8 cellular contexts compared by ENCODE assay signal in genomic region chr11:13277719-13278619, GRCh38. TPM values are rescaled to one million over a fixed set of nuclear protein-coding genes. Genes with fewer than 3 reads are reported as not detected.
DNase-seq lines count a peak whose midpoint lies in the region; ATAC-seq, FAIRE-seq and TF ChIP-seq lines count a peak whose summit lies in the region.

BMAL1 (plus strand) TSS chr11:13277790; CDS start chr11:13354309, 76,519 bp downstream.

- WGBS in lower leg skin, 2 donors: 1% methylated on average over 15 to 39 of the region's 101 CpGs

- peak within 1 kb of the TSS; percentile 68 for H3K27ac ChIP-seq in CD8-positive, alpha-beta T cell (ENCODE audit: low read depth, low read length)

- H3K4me3 ChIP-seq in CD8-positive, alpha-beta T cell (ENCODE audit: low read depth, low read length): peak within 1 kb of the TSS; percentile 98
- peak within 1 kb of the TSS; percentile 99 for H3K4me3 ChIP-seq in lower leg skin (ENCODE audit: low read depth, poor library complexity, severe bottlenecking)

- no peak for FAIRE-seq in D721Med (lab: Jason Lieb, UNC)

- CTCF ChIA-PET in CD8-positive, alpha-beta T cell (lab: Charles Lee): interaction anchor here (0.7 to 2.9 kb wide), 3 partner anchors 40 to 65 kb away, joined by 3 to 16 read pairs (median 5); no protein-coding TSS in a partner anchor

- peak within 1 kb of the TSS; percentile 92 for H3K27ac Mint-ChIP-seq in CD8-positive, alpha-beta T cell

- POLR2A ChIA-PET in CD8-positive, alpha-beta T cell (lab: Charles Lee): interaction anchor here (0.8 to 2.9 kb wide), 5 partner anchors 9 to 58 kb away, joined by 3 to 11 read pairs (median 5); no protein-coding TSS in a partner anchor

- H3K4me1 Mint-ChIP-seq in CD8-positive, alpha-beta T cell (ENCODE audit: low read depth): peaks cover 50% of the 10 kb centered on the region

- peaks cover 15% of the 10 kb centered on the region for H3K36me3 Mint-ChIP-seq in CD8-positive, alpha-beta T cell

- peaks cover 43% of the 10 kb centered on the region for H3K4me1 ChIP-seq in CD8-positive, alpha-beta T cell (ENCODE audit: insufficient read depth, low read length)

- no peaks in the 10 kb centered on the region for H3K9me3 Mint-ChIP-seq in CD8-positive, alpha-beta T cell

- H3K4me3 Mint-ChIP-seq in CD8-positive, alpha-beta T cell: peak within 1 kb of the TSS; percentile 96

- no peak for TF ChIP-seq CTCF in CD8-positive, alpha-beta T cell (IDR thresholded peaks at IDR 0.05)
- TF ChIP-seq CTCF in lower leg skin (IDR thresholded peaks at IDR 0.05) (no peak), D721Med (IDR thresholded peaks at IDR 0.05; ENCODE audit: insufficient read depth, missing control alignments) (no peak)

- no peaks in the 10 kb centered on the region for H3K36me3 ChIP-seq in CD8-positive, alpha-beta T cell (ENCODE audit: insufficient read depth, low read length)

- H3K27me3 ChIP-seq in CD8-positive, alpha-beta T cell (ENCODE audit: insufficient read depth, low read length): no peaks in the 10 kb centered on the region

- DNase-seq in CD8-positive, alpha-beta T cell: peak; percentile 24 to 75 (median 55)
- DNase-seq in cerebellum (ENCODE audit: low spot score): no peak
- peak; percentile 59 to 93 for DNase-seq in lower leg skin (ENCODE audit: low spot score in 2 of 2)
- peak; percentile 33 to 44 for DNase-seq in stimulated activated CD4-positive, alpha-beta T cell treated with anti-CD3 and anti-CD28 coated beads, Interleukin-4, amount 100 ng/mL, for 48 hours (ENCODE audit: low read depth in 2 of 2)
- DNase-seq in D721Med (ENCODE audit: insufficient read length, low spot score): no peak

- peak; percentile 39 for ATAC-seq in CD8-positive, alpha-beta T cell
- peak; percentile 37 for ATAC-seq in GM19452 (IDR thresholded peaks at IDR 0.05; ENCODE audit: unreplicated experiment)
- peak; percentile 4 for ATAC-seq in HG03558 (IDR thresholded peaks at IDR 0.05; ENCODE audit: extremely low read depth, unreplicated experiment)
- peak; percentile 12 to 22 for ATAC-seq in activated CD4-positive, CD25-positive, alpha-beta regulatory T cell treated with anti-CD3 and anti-CD28 coated beads, Interleukin-2, amount 50 U/mL, for 24 hours

- H3K27me3 Mint-ChIP-seq in CD8-positive, alpha-beta T cell (ENCODE audit: low read depth): no peaks in the 10 kb centered on the region

- TF ChIP-seq POLR2A in lower leg skin (IDR thresholded peaks at IDR 0.05): peak in 1 of 2 donors; percentile 72

- H3K9me3 ChIP-seq in CD8-positive, alpha-beta T cell (ENCODE audit: low read length): no peaks in the 10 kb centered on the region

- intact Hi-C loops in CD8-positive, alpha-beta T cell (cut with DNase I, micrococcal nuclease): loop anchor here (1.0 to 10.0 kb wide), 9 partner anchors 9 to 1436 kb away; partner anchors contain the start of genes BTBD10 (in 2 of the 2), FAR1 (in 2 of the 2) and USP47 (in 2 of the 2)
- intact Hi-C loops in lower leg skin (cut with DNase I; ENCODE audit: low total_unique reads): no loop called here

RNA-seq across cellular contexts. Expression of gene BMAL1, which starts in this region (rescaled TPM):
- 100 to 1,000 TPM; 109 to 119 TPM for total RNA-seq in CD8-positive, alpha-beta T cell
- total RNA-seq in cerebellum (49.6 TPM), lower leg skin (100 to 1,000 TPM in 1 of 4 donors, 10 to 100 TPM in 3; 34.8 to 132 (median 61.5) TPM)

Comparison
In these comparisons a context has a peak if more than half of its experiments do, and no peak if none do; other contexts are left out.
1. DNase-seq: peak in CD8-positive, alpha-beta T cell (7 of 7), lower leg skin (2 of 2) and stimulated activated CD4-positive, alpha-beta T cell treated with anti-CD3 and anti-CD28 coated beads, Interleukin-4, amount 100 ng/mL, for 48 hours (2 of 2); none in cerebellum (single experiment) and D721Med (single experiment).
2. Peak in every context shown above with its lines, with median percentiles within 50 percentile points of each other: ATAC-seq.